Comparison of ENCODE assay signal across 25 cellular contexts in the genomic region with DNA sequence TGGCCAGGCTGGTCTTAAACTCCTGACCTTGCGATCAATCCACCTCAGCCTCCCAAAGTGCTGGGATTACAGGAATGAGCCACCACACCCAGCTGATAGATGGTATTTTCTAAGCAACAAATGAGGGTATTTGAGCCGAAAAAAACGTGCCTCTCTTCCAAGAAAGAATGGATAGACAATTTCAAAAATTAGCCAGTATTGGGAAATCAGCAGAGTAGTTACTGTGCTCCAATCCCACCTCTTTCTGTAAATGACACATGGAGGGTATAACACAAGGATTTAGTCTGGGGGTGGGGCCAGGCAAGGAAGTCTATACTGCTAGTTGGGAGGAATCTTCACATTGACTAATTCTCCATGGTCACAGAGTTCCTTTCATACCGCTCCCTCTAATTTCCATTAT. TPM values are rescaled to one million over a fixed set of nuclear protein-coding genes. Genes with fewer than 3 reads are reported as not detected.
DNase-seq lines count a peak whose midpoint lies in the region; ATAC-seq, FAIRE-seq and TF ChIP-seq lines count a peak whose summit lies in the region.
"Had no signal": no experiment of that assay in that cellular context is flagged by ENCODE, and none has a peak within 500 bp of the region (broad histone marks: within the 10 kb centered on the region; RNA-seq: fewer than 3 reads in every experiment).

No MANE protein-coding gene starts in this region.

- FAIRE-seq in keratinocyte (lab: Jason Lieb, UNC) (no peak), HepG2 (lab: Jason Lieb, UNC) (no peak)
- FAIRE-seq: A549, G401.6 had no signal

- no peaks in the 10 kb centered on the region for H3K9me3 ChIP-seq in GM23248 (ENCODE audit: low read depth)
- H3K9me3 ChIP-seq in T-helper 17 cell (ENCODE audit: control insufficient read depth, low read length, poor library complexity, severe bottlenecking), result no peaks in the 10 kb centered on the region
- H3K9me3 ChIP-seq in keratinocyte (ENCODE audit: control insufficient read depth, low read depth, low read length), result no peaks in the 10 kb centered on the region
- no peaks in the 10 kb centered on the region for H3K9me3 ChIP-seq in HepG2 (ENCODE audit: low read length)
- H3K9me3 ChIP-seq: A549, Caco-2, SJSA1 had no signal

- no peak for TF ChIP-seq POLR2A in HepG2 (IDR thresholded peaks at IDR 0.05; ENCODE audit: insufficient read depth in 1 of 2, low read depth in 2 of 2, low read length in 2 of 2)

- TF ChIP-seq CTCF in keratinocyte (optimal IDR thresholded peaks at IDR 0.05 in 1 of 3, IDR thresholded peaks at IDR 0.05 in 1 of 3, conservative IDR thresholded peaks at IDR 0.05 in 1 of 3; ENCODE audit: extremely low read depth in 1 of 3, insufficient read depth in 2 of 3, low read length in 3 of 3) (no peak), HepG2 (CRISPR knock-in tag; IDR thresholded peaks at IDR 0.05) (no peak)

- H3K36me3 ChIP-seq in GM23248 (ENCODE audit: low read depth), result no peaks in the 10 kb centered on the region
- H3K36me3 ChIP-seq in keratinocyte (ENCODE audit: control insufficient read depth in 2 of 2, extremely low read depth in 1 of 2, insufficient read depth in 2 of 2, low read length in 2 of 2), result no peaks in the 10 kb centered on the region
- H3K36me3 ChIP-seq in HepG2 (replicated peaks in 1 of 2; ENCODE audit: control insufficient read depth in 1 of 2, insufficient read depth in 2 of 2, low read length in 2 of 2), result no peaks in the 10 kb centered on the region
- H3K36me3 ChIP-seq: BLaER1 treated with 17β-estradiol and CSF1 and Interleukin-3, amounts not matched to agents 10 nM and 100 nM; SJSA1 had no signal

- H3K4me3 ChIP-seq in GM23248, result no peak overlapping the region
- no peak overlapping the region for H3K4me3 ChIP-seq in keratinocyte (ENCODE audit: control insufficient read depth in 2 of 3, extremely low read depth in 1 of 3, insufficient read depth in 2 of 3, low read depth in 1 of 3, low read length in 3 of 3)
- H3K4me3 ChIP-seq in HepG2 (replicated peaks in 1 of 3; ENCODE audit: insufficient read depth in 1 of 3, low read depth in 2 of 3, low read length in 3 of 3), result no peak overlapping the region
- H3K4me3 ChIP-seq: A549; BLaER1 treated with 17β-estradiol and CSF1 and Interleukin-3, amounts not matched to agents 10 nM and 100 nM; GM12878; GM23338; SJSA1 had no signal

- H3K4me1 ChIP-seq in GM23248 (ENCODE audit: insufficient read depth) (no peaks in the 10 kb centered on the region), keratinocyte (ENCODE audit: control insufficient read depth, extremely low read depth, insufficient read depth, low read length) (peaks cover 10% of the 10 kb centered on the region), HepG2 (ENCODE audit: insufficient read depth, low read length) (no peaks in the 10 kb centered on the region)
- H3K4me1 ChIP-seq: A549, Caco-2 had no signal

- H3K27me3 ChIP-seq in GM23248 (replicated peaks; ENCODE audit: insufficient read depth) (no peaks in the 10 kb centered on the region), keratinocyte (ENCODE audit: control insufficient read depth, extremely low read depth, insufficient read depth, low read length) (no peaks in the 10 kb centered on the region), HepG2 (ENCODE audit: control insufficient read depth in 1 of 2, insufficient read depth in 2 of 2, low read length in 2 of 2) (no peaks in the 10 kb centered on the region)
- H3K27me3 ChIP-seq: BLaER1 treated with 17β-estradiol and CSF1 and Interleukin-3, amounts not matched to agents 10 nM and 100 nM; SJSA1 had no signal

- no peak for TF ChIP-seq RAD21 in HepG2 (CRISPR knock-in tag; IDR thresholded peaks at IDR 0.05)

- H3K27me3 Mint-ChIP-seq in activated T-cell treated with anti-CD3 and anti-CD28 coated beads, Interleukin-2, amount 50 U/mL, for 24 hours, result no peaks in the 10 kb centered on the region
- no peaks in the 10 kb centered on the region for H3K27me3 Mint-ChIP-seq in activated T-cell treated with anti-CD3 and anti-CD28 coated beads, Interleukin-2, amount 50 U/mL, for 72 hours (ENCODE audit: low read depth)
- no peaks in the 10 kb centered on the region for H3K27me3 Mint-ChIP-seq in T-helper 17 cell
- H3K27me3 Mint-ChIP-seq: CD4-positive, alpha-beta memory T cell had no signal

- CTCF ChIA-PET in HepG2 (lab: Yijun Ruan, JAX; ENCODE audit: low intra/inter-chr PET ratio, low total read pairs), result no interaction called here

- dilution Hi-C loops in keratinocyte (cut with MboI; ENCODE audit: extremely low pct_ligation_motif_present, low sequenced_read_pairs), result no loop called here

- peaks cover 5% of the 10 kb centered on the region for H3K9me3 Mint-ChIP-seq in activated T-cell treated with anti-CD3 and anti-CD28 coated beads, Interleukin-2, amount 50 U/mL, for 24 hours
- peaks cover 1 to 4% of the 10 kb centered on the region in 2 donors for H3K9me3 Mint-ChIP-seq in activated T-cell treated with anti-CD3 and anti-CD28 coated beads, Interleukin-2, amount 50 U/mL, for 72 hours

- intact Hi-C loops in HepG2 (cut with micrococcal nuclease; ENCODE audit: unreplicated experiment), result no loop called here

- H4K20me1 ChIP-seq in GM23248 (ENCODE audit: insufficient read depth), result no peaks in the 10 kb centered on the region
- no peaks in the 10 kb centered on the region for H4K20me1 ChIP-seq in keratinocyte (ENCODE audit: control insufficient read depth, extremely low read depth, insufficient read depth, low read length)
- no peaks in the 10 kb centered on the region for H4K20me1 ChIP-seq in HepG2 (ENCODE audit: insufficient read depth, low read length)
- H4K20me1 ChIP-seq: BLaER1 treated with 17β-estradiol and CSF1 and Interleukin-3, amounts not matched to agents 10 nM and 100 nM had no signal

- H3K4me1 Mint-ChIP-seq in activated T-cell treated with anti-CD3 and anti-CD28 coated beads, Interleukin-2, amount 50 U/mL, for 24 hours (ENCODE audit: low read depth), result peaks cover 45% of the 10 kb centered on the region
- peaks cover 43% of the 10 kb centered on the region for H3K4me1 Mint-ChIP-seq in activated T-cell treated with anti-CD3 and anti-CD28 coated beads, Interleukin-2, amount 50 U/mL, for 72 hours (ENCODE audit: low read depth)
- peaks cover 13% of the 10 kb centered on the region for H3K4me1 Mint-ChIP-seq in T-helper 17 cell
- H3K4me1 Mint-ChIP-seq: GM23338, H9 had no signal

- no peak overlapping the region for H3K4me3 Mint-ChIP-seq in activated T-cell treated with anti-CD3 and anti-CD28 coated beads, Interleukin-2, amount 50 U/mL, for 24 hours
- no peak overlapping the region for H3K4me3 Mint-ChIP-seq in activated T-cell treated with anti-CD3 and anti-CD28 coated beads, Interleukin-2, amount 50 U/mL, for 72 hours
- H3K4me3 Mint-ChIP-seq in T-helper 17 cell, result no peak overlapping the region
- H3K4me3 Mint-ChIP-seq: GM23338, H9 had no signal

- no peaks in the 10 kb centered on the region for H3F3A ChIP-seq in GM23248 (ENCODE audit: insufficient read depth)

- H3K27ac Mint-ChIP-seq in activated T-cell treated with anti-CD3 and anti-CD28 coated beads, Interleukin-2, amount 50 U/mL, for 24 hours, result peak overlapping the region; percentile 47
- H3K27ac Mint-ChIP-seq in activated T-cell treated with anti-CD3 and anti-CD28 coated beads, Interleukin-2, amount 50 U/mL, for 72 hours, result no peak overlapping the region
- H3K27ac Mint-ChIP-seq in T-helper 17 cell, result peak overlapping the region; percentile 1
- H3K27ac Mint-ChIP-seq: GM23338, H9 had no signal

- no peak overlapping the region for H3K4me2 ChIP-seq in GM23248 (ENCODE audit: unreplicated experiment)
- H3K4me2 ChIP-seq in keratinocyte (ENCODE audit: control insufficient read depth, extremely low read depth, insufficient read depth, low read depth, low read length), result peak overlapping the region; percentile 22
- no peak overlapping the region for H3K4me2 ChIP-seq in HepG2 (ENCODE audit: low read depth, low read length)
- H3K4me2 ChIP-seq: A549; BLaER1 treated with 17β-estradiol and CSF1 and Interleukin-3, amounts not matched to agents 10 nM and 100 nM; GM23338 had no signal

- H3K9ac ChIP-seq in GM23248, result no peak overlapping the region
- no peak overlapping the region for H3K9ac ChIP-seq in keratinocyte (ENCODE audit: control insufficient read depth, extremely low read depth, insufficient read depth, low read length)
- H3K9ac ChIP-seq in HepG2 (ENCODE audit: insufficient read depth, low read depth, low read length), result no peak overlapping the region
- H3K9ac ChIP-seq: BLaER1 treated with 17β-estradiol and CSF1 and Interleukin-3, amounts not matched to agents 10 nM and 100 nM had no signal

- no peak for ATAC-seq in activated T-cell treated with anti-CD3 and anti-CD28 coated beads, Interleukin-2, amount 50 U/mL, for 72 hours (replicated peaks in 1 of 2)
- ATAC-seq in T-helper 17 cell, result no peak
- ATAC-seq in HepG2, result no peak
- no peak for ATAC-seq in left lobe of liver
- ATAC-seq: GM23338 had no signal

- POLR2A ChIA-PET in HepG2 (lab: Yijun Ruan, JAX), result no interaction called here

- H2AFZ ChIP-seq in GM23248 (peak overlapping the region; percentile 33; the same call in 1 of the 2 replicates), keratinocyte (ENCODE audit: control insufficient read depth, low read length) (no peak overlapping the region), HepG2 (ENCODE audit: low read length) (no peak overlapping the region)
- H2AFZ ChIP-seq: GM23338 had no signal

- H3K36me3 Mint-ChIP-seq in activated T-cell treated with anti-CD3 and anti-CD28 coated beads, Interleukin-2, amount 50 U/mL, for 24 hours (ENCODE audit: low read depth), result peaks cover 2% of the 10 kb centered on the region
- H3K36me3 Mint-ChIP-seq in activated T-cell treated with anti-CD3 and anti-CD28 coated beads, Interleukin-2, amount 50 U/mL, for 72 hours (ENCODE audit: insufficient read depth in 2 of 2), result peaks cover 4 to 11% of the 10 kb centered on the region in 2 donors
- H3K36me3 Mint-ChIP-seq in T-helper 17 cell (ENCODE audit: low read depth), result no peaks in the 10 kb centered on the region

- no peaks in the 10 kb centered on the region for H3K9me1 ChIP-seq in keratinocyte (ENCODE audit: control insufficient read depth, extremely low read depth, insufficient read depth, low read length)

- no TSS peak for BruUV-seq in HepG2 (replicated peaks; lab: Mats Ljungman, UMichigan)

- in situ Hi-C loops in GM23248 (cut with MboI), result no loop called here
- in situ Hi-C loops in HepG2 (cut with HindIII; ENCODE audit: extremely low pct_ligation_motif_present, low pct_unique_long_range_greater_than_20kb), result no loop called here

- H3K27ac ChIP-seq in GM23248 (no peak overlapping the region), keratinocyte (ENCODE audit: control insufficient read depth, insufficient read depth, low read length) (no peak overlapping the region), HepG2 (ENCODE audit: extremely low read length, insufficient read depth, low read length) (no peak overlapping the region)
- H3K27ac ChIP-seq: A549; BLaER1 treated with 17β-estradiol and CSF1 and Interleukin-3, amounts not matched to agents 10 nM and 100 nM; SJSA1 had no signal

- WGBS in GM23248 (ENCODE audit: low coverage in 1 of 2, low lambda C conversion rate in 2 of 2, missing lambda C conversion rate in 2 of 2), 2 experiments, result 77% methylated on average over 4 of the region's 4 CpGs
- WGBS in HepG2 (ENCODE audit: low lambda C conversion rate), result 35% methylated on average over 4 of the region's 4 CpGs

- no peaks in the 10 kb centered on the region for H3K79me2 ChIP-seq in GM23248 (ENCODE audit: insufficient read depth)
- no peaks in the 10 kb centered on the region for H3K79me2 ChIP-seq in keratinocyte (ENCODE audit: control insufficient read depth, insufficient read depth, low read length)
- H3K79me2 ChIP-seq in HepG2 (ENCODE audit: insufficient read depth, low read length), result no peaks in the 10 kb centered on the region

- no peaks in the 10 kb centered on the region for H3K9me2 ChIP-seq in GM23248 (ENCODE audit: insufficient read depth)

- no peak for DNase-seq in activated T-cell treated with anti-CD3 and anti-CD28 coated beads, Interleukin-2, amount 50 U/mL, for 24 hours
- no peak for DNase-seq in activated T-cell treated with anti-CD3 and anti-CD28 coated beads, Interleukin-2, amount 50 U/mL, for 72 hours
- DNase-seq in GM23248 (no peak), T-helper 17 cell (no peak), keratinocyte (ENCODE audit: low read depth, low spot score) (no peak), HepG2 (ENCODE audit: low spot score) (no peak), NCI-H2227 (lab: John Stamatoyannopoulos, UW; ENCODE audit: unreplicated experiment) (no peak), left lobe of liver (ENCODE audit: low spot score) (no peak)
- DNase-seq: AML-193, H9, KG1, MM.1S, NCI-H2029, NCI-H2227 treated with DMSO at 0.1 percent for 48 hours, NCI-H526 treated with DMSO at 0.1 percent for 48 hours, Right ventricle myocardium superior, RPMI8226 had no signal

- TF ChIP-seq EP300 in HepG2 (IDR thresholded peaks at IDR 0.05; ENCODE audit: low read depth in 2 of 2, low read length in 2 of 2), result no peak
- no peak for TF ChIP-seq EP300 in HepG2 (CRISPR knock-in tag; IDR thresholded peaks at IDR 0.05; ENCODE audit: borderline replicate concordance)

RNA-seq across cellular contexts. Expression of a gene that starts 9.2 kb away (rescaled TPM):
- total RNA-seq in activated T-cell treated with anti-CD3 and anti-CD28 coated beads, Interleukin-2, amount 50 U/mL, for 72 hours, result 10 to 100 TPM; 22.3 to 27.7 TPM
- 33.3 and 37.4 TPM in 2 replicates for total RNA-seq in GM23248 (2014; rRNA removed; shearing (Covaris generic))
- polyA plus RNA-seq in GM23248 (2016; fragmentation: Nextera tagmentation; extraction: Ambion mirVana), result 41.3 and 41.6 TPM in 2 replicates
- 10 to 100 TPM in 1 of 2 donors, 1 to 10 TPM in 1; 9.9 to 13.7 TPM for total RNA-seq in T-helper 17 cell
- 31.2 to 34.2 TPM (median 32.8 TPM) in 3 replicates for polyA plus RNA-seq in keratinocyte
- 28.2 TPM for polyA plus RNA-seq in keratinocyte (2011; ENCODE audit: low read depth)
- polyA plus RNA-seq in keratinocyte (2011; cell fraction: cytosol; rRNA removed), result 54.2 and 76.9 TPM in 2 replicates
- 55.1 and 64.5 TPM in 2 replicates for polyA plus RNA-seq in keratinocyte (2011; cell fraction: nucleus; rRNA removed)
- polyA plus RNA-seq in keratinocyte (2012; ENCODE audit: low replicate concordance), result 17.2 and 22.0 TPM in 2 replicates
- polyA minus RNA-seq in keratinocyte, result 1.5 to 16.3 TPM (median 16.1 TPM) in 3 replicates
- polyA minus RNA-seq in keratinocyte (2011; cell fraction: cytosol; rRNA and poly(A)+ RNA removed), result 21.1 TPM
- 16.4 and 37.9 TPM in 2 replicates for polyA minus RNA-seq in keratinocyte (2011; cell fraction: nucleus; rRNA and poly(A)+ RNA removed)
- total RNA-seq in HepG2 (2016; rRNA removed; fragmentation: Illumina TruSeq; extraction: Trizol), result 7.5 and 10.7 TPM in 2 replicates
- total RNA-seq in HepG2 (2016; cell fraction: cytosol; rRNA removed; fragmentation: Illumina TruSeq; extraction: Trizol; ENCODE audit: low read depth), result 2.2 and 3.2 TPM in 2 replicates
- 7.6 and 10.7 TPM in 2 replicates for total RNA-seq in HepG2 (2016; cell fraction: insoluble cytoplasmic fraction; rRNA removed; fragmentation: Illumina TruSeq; extraction: Trizol)
- total RNA-seq in HepG2 (2016; cell fraction: membrane; rRNA removed; fragmentation: Illumina TruSeq; extraction: Trizol), result 7.3 and 7.9 TPM in 2 replicates
- 3.5 and 4.5 TPM in 2 replicates for total RNA-seq in HepG2 (2016; cell fraction: nucleus; rRNA removed; fragmentation: Illumina TruSeq; extraction: Trizol)
- polyA plus RNA-seq in HepG2 (2011; rRNA removed), result 3.1 and 4.0 TPM in 2 replicates
- polyA plus RNA-seq in HepG2 (2011; cell fraction: cytosol; rRNA removed), result 2.3 and 4.0 TPM in 2 replicates
- polyA plus RNA-seq in HepG2 (2011; cell fraction: nucleus; rRNA removed), result 1.1 and 2.2 TPM in 2 replicates
- polyA plus RNA-seq in HepG2 (2012), result 3.4 and 4.2 TPM in 2 replicates
- polyA plus RNA-seq in HepG2 (2016; cell fraction: cytosol; fragmentation: Illumina TruSeq; extraction: Trizol; ENCODE audit: low read depth), result 1.8 and 2.7 TPM in 2 replicates
- 10.6 and 11.1 TPM in 2 replicates for polyA plus RNA-seq in HepG2 (2016; cell fraction: insoluble cytoplasmic fraction; fragmentation: Illumina TruSeq; extraction: Trizol; ENCODE audit: low read depth)
- polyA plus RNA-seq in HepG2 (2016; cell fraction: membrane; fragmentation: Illumina TruSeq; extraction: Trizol; ENCODE audit: low read depth), result 7.4 and 7.5 TPM in 2 replicates
- 3.8 and 4.5 TPM in 2 replicates for polyA plus RNA-seq in HepG2 (2016; cell fraction: nucleus; fragmentation: Illumina TruSeq; extraction: Trizol; ENCODE audit: insufficient read depth, low read depth)
- polyA minus RNA-seq in HepG2 (2011; rRNA and poly(A)+ RNA removed; ENCODE audit: low replicate concordance), result 1.1 and 4.0 TPM in 2 replicates
- polyA minus RNA-seq in HepG2 (2011; cell fraction: cytosol; rRNA and poly(A)+ RNA removed), result 0.88 and 2.1 TPM in 2 replicates
- 2.8 and 5.0 TPM in 2 replicates for polyA minus RNA-seq in HepG2 (2011; cell fraction: nucleus; rRNA and poly(A)+ RNA removed)
- 5.9 TPM for total RNA-seq in left lobe of liver
